Comparison of ENCODE assay signal across 8 cellular contexts in genomic region chr18:23452728-23453656, GRCh38. TPM values are rescaled to one million over a fixed set of nuclear protein-coding genes. Genes with fewer than 3 reads are reported as not detected.
DNase-seq lines count a peak whose midpoint lies in the region; ATAC-seq and TF ChIP-seq lines count a peak whose summit lies in the region.

TSS of gene RIOK3 (plus strand) at chr18:23453287. CDS start at chr18:23453440, 153 bp downstream.

- TF ChIP-seq RAD21 in liver (IDR thresholded peaks at IDR 0.05) = peak in 1 of 2 donors; percentile 40

- H3K36me3 ChIP-seq in liver (ENCODE audit: control insufficient read depth in 4 of 4, insufficient read depth in 3 of 4, low read depth in 1 of 4, low read length in 3 of 4) = no peaks in the 10 kb centered on the region

- peaks cover 13 to 25% of the 10 kb centered on the region in 2 donors for H3K36me3 Mint-ChIP-seq in CD14-positive monocyte

- peaks cover 4 to 27% (median 25%) of the 10 kb centered on the region in 4 donors for H3K4me1 ChIP-seq in liver (ENCODE audit: control insufficient read depth in 4 of 4, insufficient read depth in 4 of 4, low read length in 3 of 4)

- no peaks in the 10 kb centered on the region for H3K27me3 Mint-ChIP-seq in CD14-positive monocyte (ENCODE audit: low read depth in 3 of 3)

- H3K4me3 ChIP-seq in liver (ENCODE audit: low read depth in 1 of 3, low read length in 3 of 3) = peak within 1 kb of the TSS; percentile 92 to 100 (median 94)

- ATAC-seq in GM19397 (IDR thresholded peaks at IDR 0.05; ENCODE audit: unreplicated experiment) (peak; percentile 97), HG03571 (IDR thresholded peaks at IDR 0.05; ENCODE audit: unreplicated experiment) (peak; percentile 96)

- peak; percentile 99 for DNase-seq in CD14-positive monocyte (ENCODE audit: low spot score)
- peak; percentile 97 for DNase-seq in NCI-H82 (lab: John Stamatoyannopoulos, UW)
- DNase-seq in activated CD4-positive, alpha-beta T cell treated with anti-CD3 and anti-CD28 coated beads, Interleukin-2, amount 50 U/mL, for 48 hours = peak; percentile 96 to 98
- peak; percentile 88 to 96 for DNase-seq in dermis microvascular lymphatic vessel endothelial cell (ENCODE audit: low read depth in 2 of 2)
- peak; percentile 92 for DNase-seq in stimulated activated CD4-positive, alpha-beta T cell treated with anti-CD3 and anti-CD28 coated beads, Interleukin-4, amount 100 ng/mL, for 24 hours

- peak within 1 kb of the TSS; percentile 89 to 99 for H3K27ac ChIP-seq in liver (ENCODE audit: low read depth in 1 of 2, low read length in 2 of 2)

- H3K4me1 Mint-ChIP-seq in CD14-positive monocyte = peaks cover 53% of the 10 kb centered on the region

- no peaks in the 10 kb centered on the region for H3K27me3 ChIP-seq in liver (ENCODE audit: control insufficient read depth in 4 of 4, insufficient read depth in 4 of 4, low read length in 3 of 4)

- H3K4me3 Mint-ChIP-seq in CD14-positive monocyte = peak within 1 kb of the TSS; percentile 99

- H3K9me3 Mint-ChIP-seq in CD14-positive monocyte = peaks cover 0 to 5% (median 0%) of the 10 kb centered on the region in 7 donors

- WGBS in liver = 1% methylated on average over 59 of the region's 59 CpGs

- peak within 1 kb of the TSS; percentile 93 to 99 (median 99) for H3K27ac Mint-ChIP-seq in CD14-positive monocyte

- intact Hi-C loops in CD14-positive monocyte (cut with micrococcal nuclease) = loop anchor here (5.0 to 10.0 kb wide), 2 partner anchors 49 to 132 kb away; partner anchors contain the start of genes NPC1 (in 1 of the 2) and RMC1 (in 1 of the 2)

- TF ChIP-seq CTCF in CD14-positive monocyte (IDR thresholded peaks at IDR 0.05) (no peak), liver (IDR thresholded peaks at IDR 0.05; ENCODE audit: low read depth, low read length, missing input control) (peak; percentile 1)

- H3K9ac ChIP-seq in liver (ENCODE audit: low read depth in 1 of 2, low read length in 2 of 2) = peak within 1 kb of the TSS; percentile 69 to 93

- H3K9me3 ChIP-seq in liver (ENCODE audit: control insufficient read depth in 4 of 4, low read length in 3 of 4) = no peaks in the 10 kb centered on the region

TF ChIP-seq in liver, 16 proteins besides CTCF, POLR2A, EP300 and RAD21:
- TF ChIP-seq YY1 (IDR thresholded peaks at IDR 0.05) = peak; percentile 95
- TF ChIP-seq HNF4A (conservative IDR thresholded peaks at IDR 0.05) = peak in 1 of 2 donors; percentile 64
- peak; percentile 63 to 75 for TF ChIP-seq EGR1 (IDR thresholded peaks at IDR 0.05; ENCODE audit: low read depth in 2 of 2)
- TF ChIP-seq MAX (IDR thresholded peaks at IDR 0.05) = peak; percentile 68
- peak; percentile 79 to 95 for TF ChIP-seq GABPA (IDR thresholded peaks at IDR 0.05 in 1 of 2, conservative IDR thresholded peaks at IDR 0.05 in 1 of 2)
- TF ChIP-seq FOXA1 (IDR thresholded peaks at IDR 0.05) = no peak
- peak; percentile 76 to 84 for TF ChIP-seq RXRA (IDR thresholded peaks at IDR 0.05)
- peak; percentile 84 for TF ChIP-seq NR2F2 (IDR thresholded peaks at IDR 0.05)
- peak; percentile 60 for TF ChIP-seq ATF3 (IDR thresholded peaks at IDR 0.05)
- TF ChIP-seq HNF4G (IDR thresholded peaks at IDR 0.05) = peak; percentile 48
- TF ChIP-seq ZBTB33 (IDR thresholded peaks at IDR 0.05) = peak; percentile 32
- TF ChIP-seq REST (IDR thresholded peaks at IDR 0.05) = peak; percentile 86
- TF ChIP-seq TAF1 (conservative IDR thresholded peaks at IDR 0.05) = peak; percentile 78
- TF ChIP-seq JUND (IDR thresholded peaks at IDR 0.05) = peak; percentile 39 to 49
- peak; percentile 82 for TF ChIP-seq SP1 (IDR thresholded peaks at IDR 0.05)
- TF ChIP-seq FOXA2 (IDR thresholded peaks at IDR 0.05) = no peak

RNA-seq across cellular contexts. Expression of gene RIOK3, which starts in this region (rescaled TPM):
- polyA plus RNA-seq in CD14-positive monocyte (10 to 100 TPM; 50.9 to 62.2 TPM), liver (10 to 100 TPM; 29.9 to 33.4 TPM)
- total RNA-seq in dermis microvascular lymphatic vessel endothelial cell (59.7 and 60.2 TPM in 2 replicates), liver (100 to 1,000 TPM in 1 of 2 donors, 10 to 100 TPM in 1; 52.1 to 104 TPM)

Comparison
In these comparisons a context has a peak if more than half of its experiments do, and no peak if none do; other contexts are left out.
1. Peak in every context shown above with its lines: DNase-seq, ATAC-seq, H3K4me3 ChIP-seq and H3K27ac ChIP-seq.